Comparison of ENCODE assay signal across 22 cellular contexts in genomic region chr1:39255212-39255611, GRCh38. TPM values are rescaled to one million over a fixed set of nuclear protein-coding genes. Genes with fewer than 3 reads are reported as not detected.
DNase-seq lines count a peak whose midpoint lies in the region; ATAC-seq and TF ChIP-seq lines count a peak whose summit lies in the region.
"Had no signal": no experiment of that assay in that cellular context is flagged by ENCODE, and none has a peak within 500 bp of the region (broad histone marks: within the 10 kb centered on the region; RNA-seq: fewer than 3 reads in every experiment).

No MANE protein-coding gene starts in this region.

- no peak overlapping the region for H2BK120ac ChIP-seq in IMR-90 (ENCODE audit: low read depth, low read length)

- H3K9me1 ChIP-seq in IMR-90 (ENCODE audit: insufficient read depth, low read length) = peaks cover 20% of the 10 kb centered on the region

- in situ Hi-C loops in IMR-90 (cut with MboI; ENCODE audit: low sequenced_read_pairs) (loop anchor here (5.0 kb wide), 1 partner anchor 58 kb away; no protein-coding TSS in a partner anchor), brain microvascular endothelial cell (cut with HindIII; ENCODE audit: low pct_ligation_motif_present, low sequenced_read_pairs) (no loop called here)

- H2AK9ac ChIP-seq in IMR-90 (replicated peaks; ENCODE audit: low read depth, low read length, poor library complexity) = no peak overlapping the region

- 0 out of 4 replicates have a peak overlapping the region, but pooled peaks of 1 of the 2 experiments have one; percentile 7 for H4K8ac ChIP-seq in IMR-90 (ENCODE audit: low read depth in 2 of 2, low read length in 2 of 2)

- H3K4me1 ChIP-seq in IMR-90 (ENCODE audit: control insufficient read depth, insufficient read depth, low read length) = peaks cover 10% of the 10 kb centered on the region
- H3K4me1 ChIP-seq in CD8-positive, alpha-beta T cell (ENCODE audit: insufficient read depth, low read length) = peaks cover 3% of the 10 kb centered on the region
- H3K4me1 ChIP-seq: HAP-1, parathyroid adenoma, right lobe of liver, thyroid gland had no signal

- intact Hi-C loops in IMR-90 (cut with micrococcal nuclease) = loop anchor here (10.0 kb wide), 1 partner anchor 120 kb away; no protein-coding TSS in a partner anchor
- intact Hi-C loops in CD8-positive, alpha-beta T cell (cut with DNase I, micrococcal nuclease) = no loop called here

- H3K4me1 Mint-ChIP-seq in CD8-positive, alpha-beta T cell (ENCODE audit: low read depth) = peaks cover 20% of the 10 kb centered on the region

- no peak for TF ChIP-seq RAD21 in IMR-90 (IDR thresholded peaks at IDR 0.05; ENCODE audit: low read length)

- dilution Hi-C loops in IMR-90 (cut with HindIII; ENCODE audit: low sequenced_read_pairs, unreplicated experiment) = no loop called here

- no peak overlapping the region for H4K5ac ChIP-seq in IMR-90 (ENCODE audit: low read depth, low read length)

- TF ChIP-seq POLR2A in IMR-90 (IDR thresholded peaks at IDR 0.05; ENCODE audit: low read depth, low read length) = no peak

- H3K9ac ChIP-seq in IMR-90 (ENCODE audit: low read depth, low read length) = peak overlapping the region; percentile 28; the same call in 1 of the 2 replicates
- H3K9ac ChIP-seq: parathyroid adenoma had no signal

- H3K4me3 ChIP-seq in IMR-90 (ENCODE audit: insufficient read depth, low read depth, low read length) (no peak overlapping the region), brain microvascular endothelial cell (ENCODE audit: low read depth, low read length) (no peak overlapping the region)
- H3K4me3 ChIP-seq in CD8-positive, alpha-beta T cell (ENCODE audit: low read depth, low read length) = no peak overlapping the region
- H3K4me3 ChIP-seq: coronary artery, HAP-1, right lobe of liver, thyroid gland had no signal

- no peak overlapping the region for H2AFZ ChIP-seq in IMR-90 (replicated peaks; ENCODE audit: low read length, poor library complexity)
- H2AFZ ChIP-seq: parathyroid adenoma had no signal

- H3K4ac ChIP-seq in IMR-90 (ENCODE audit: low read depth, low read length) = peak overlapping the region; percentile 43; the same call in 1 of the 2 replicates

- no peaks in the 10 kb centered on the region for H3K9me3 ChIP-seq in IMR-90 (ENCODE audit: control insufficient read depth, insufficient read depth, low read length)
- no peaks in the 10 kb centered on the region for H3K9me3 ChIP-seq in CD8-positive, alpha-beta T cell (ENCODE audit: low read length)
- H3K9me3 ChIP-seq: HAP-1, right lobe of liver, thyroid gland had no signal

- peaks cover 38 to 77% of the 10 kb centered on the region in 2 experiments for H3K79me1 ChIP-seq in IMR-90 (ENCODE audit: low read depth in 1 of 2, low read length in 2 of 2)

- H3K56ac ChIP-seq in IMR-90 (ENCODE audit: extremely low read depth, insufficient read depth, low read length) = no peak overlapping the region

- H3K23ac ChIP-seq in IMR-90 (ENCODE audit: low read depth, low read length) = no peak overlapping the region

- peak overlapping the region; percentile 55; the same call in 1 of the 2 replicates for H2AK5ac ChIP-seq in IMR-90 (ENCODE audit: low read depth, low read length)

- no peak overlapping the region for H3K4me3 Mint-ChIP-seq in CD8-positive, alpha-beta T cell
- H3K4me3 Mint-ChIP-seq: activated naive CD4-positive, alpha-beta T cell treated with anti-CD3 and anti-CD28 coated beads, Interleukin-2, amount 50 U/mL, for 24 hours; CD8-positive, alpha-beta memory T cell; mesothelial cell of epicardium; nephron; stimulated activated memory B cell treated with anti-CD40 and anti-IgM and Interleukin-4, amounts not matched to agents 10 μg/mL and 1 μg/mL and 100 μg/mL, for 72 hours had no signal

- DNase-seq in AG20443 (ENCODE audit: low spot score) (peak; percentile 47), IMR-90 (peak; percentile 39), brain microvascular endothelial cell (no peak), globus pallidus (ENCODE audit: low spot score) (no peak), NCI-H146 (lab: John Stamatoyannopoulos, UW) (no peak), COLO829 (ENCODE audit: low spot score) (no peak)
- no peak for DNase-seq in CD8-positive, alpha-beta T cell
- DNase-seq: activated CD4-positive, alpha-beta T cell treated with anti-CD3 and anti-CD28 coated beads for 48 hours; CD8-positive, alpha-beta memory T cell; DMS53; NCI-H1417 treated with DMSO at 0.1 percent for 48 hours; NCI-H526; right lobe of liver; thyroid gland had no signal

- H3K36me3 ChIP-seq in IMR-90 (ENCODE audit: control insufficient read depth, insufficient read depth, low read length) = peaks cover 26% of the 10 kb centered on the region
- H3K36me3 ChIP-seq in brain microvascular endothelial cell (replicated peaks) = peaks cover 53% of the 10 kb centered on the region
- peaks cover 19% of the 10 kb centered on the region for H3K36me3 ChIP-seq in CD8-positive, alpha-beta T cell (ENCODE audit: insufficient read depth, low read length)
- H3K36me3 ChIP-seq: HAP-1 had no signal

- POLR2A ChIA-PET in IMR-90 (lab: Charles Lee; ENCODE audit: unreplicated experiment) = no interaction called here
- POLR2A ChIA-PET in CD8-positive, alpha-beta T cell (lab: Charles Lee) = interaction anchor here (1.0 kb wide), 1 partner anchor 63 kb away, joined by 3 read pairs; no protein-coding TSS in a partner anchor

- peak; percentile 51 for ATAC-seq in IMR-90 (ENCODE audit: low read depth)
- ATAC-seq in CD8-positive, alpha-beta T cell = no peak
- ATAC-seq: right lobe of liver; stimulated activated memory B cell treated with anti-CD40 and anti-IgM and Interleukin-4, amounts not matched to agents 10 μg/mL and 1 μg/mL and 100 μg/mL, for 72 hours had no signal

- TF ChIP-seq CTCF in IMR-90 (conservative IDR thresholded peaks at IDR 0.05; ENCODE audit: low read depth, low read length) = no peak
- no peak for TF ChIP-seq CTCF in brain microvascular endothelial cell (IDR thresholded peaks at IDR 0.05; ENCODE audit: low read depth, low read length, missing control alignments)
- TF ChIP-seq CTCF in CD8-positive, alpha-beta T cell (IDR thresholded peaks at IDR 0.05) = no peak

- H3K27me3 ChIP-seq in IMR-90 (ENCODE audit: control insufficient read depth, insufficient read depth, low read length) = no peaks in the 10 kb centered on the region
- no peaks in the 10 kb centered on the region for H3K27me3 ChIP-seq in brain microvascular endothelial cell (replicated peaks)
- no peaks in the 10 kb centered on the region for H3K27me3 ChIP-seq in layer of hippocampus (ENCODE audit: control insufficient read depth, insufficient read depth, low read length)
- no peaks in the 10 kb centered on the region for H3K27me3 ChIP-seq in CD8-positive, alpha-beta T cell (ENCODE audit: insufficient read depth, low read length)
- H3K27me3 ChIP-seq: right lobe of liver, thyroid gland had no signal

- peak overlapping the region; percentile 5; the same call in 1 of the 3 replicates for H2BK15ac ChIP-seq in IMR-90 (ENCODE audit: low read depth, low read length)

- H3K36me3 Mint-ChIP-seq in CD8-positive, alpha-beta T cell = peaks cover 50% of the 10 kb centered on the region
- H3K36me3 Mint-ChIP-seq: mesothelial cell of epicardium had no signal

- H3K14ac ChIP-seq in IMR-90 (replicated peaks; ENCODE audit: low read depth, low read length) = no peak overlapping the region

- H4K91ac ChIP-seq in IMR-90 (ENCODE audit: insufficient read depth, low read depth, low read length) = no peak overlapping the region; the same call in 1 of the 2 replicates

- no peaks in the 10 kb centered on the region for H3K27me3 Mint-ChIP-seq in CD8-positive, alpha-beta T cell (ENCODE audit: low read depth)
- H3K27me3 Mint-ChIP-seq: activated naive CD4-positive, alpha-beta T cell treated with anti-CD3 and anti-CD28 coated beads, Interleukin-2, amount 50 U/mL, for 24 hours; CD8-positive, alpha-beta memory T cell; stimulated activated memory B cell treated with anti-CD40 and anti-IgM and Interleukin-4, amounts not matched to agents 10 μg/mL and 1 μg/mL and 100 μg/mL, for 72 hours had no signal

- H3K27ac ChIP-seq in IMR-90 (ENCODE audit: insufficient read depth, low read length) (no peak overlapping the region), brain microvascular endothelial cell (peak overlapping the region; percentile 17), layer of hippocampus (ENCODE audit: low read depth, low read length) (peak overlapping the region; percentile 5)
- H3K27ac ChIP-seq in CD8-positive, alpha-beta T cell (ENCODE audit: low read depth, low read length) = no peak overlapping the region
- H3K27ac ChIP-seq: parathyroid adenoma, right lobe of liver, thyroid gland had no signal

- no peaks in the 10 kb centered on the region for H3K9me3 Mint-ChIP-seq in CD8-positive, alpha-beta T cell
- H3K9me3 Mint-ChIP-seq: activated naive CD4-positive, alpha-beta T cell treated with anti-CD3 and anti-CD28 coated beads, Interleukin-2, amount 50 U/mL, for 24 hours; CD8-positive, alpha-beta memory T cell; mesothelial cell of epicardium; nephron; stimulated activated memory B cell treated with anti-CD40 and anti-IgM and Interleukin-4, amounts not matched to agents 10 μg/mL and 1 μg/mL and 100 μg/mL, for 72 hours had no signal

- no TSS peak for BruUV-seq in IMR-90 (replicated peaks; lab: Mats Ljungman, UMichigan)

- WGBS in IMR-90 (ENCODE audit: extremely low coverage in 2 of 2, insufficient read length in 1 of 2), 2 experiments = no CpG with 5 or more reads among the region's 1 CpG

- no peak overlapping the region for H2BK20ac ChIP-seq in IMR-90 (ENCODE audit: low read depth, low read length)

- H4K20me1 ChIP-seq in IMR-90 (ENCODE audit: insufficient read depth, low read length) = peaks cover 60% of the 10 kb centered on the region

- peak overlapping the region; percentile 67; the same call in 1 of the 2 replicates for H3K18ac ChIP-seq in IMR-90 (ENCODE audit: low read depth, low read length)

- CTCF ChIA-PET in IMR-90 (lab: Yijun Ruan, JAX) = interaction anchor here (0.7 to 1.0 kb wide), 2 partner anchors 10 to 63 kb away, joined by 3 to 4 read pairs; no protein-coding TSS in a partner anchor
- CTCF ChIA-PET in CD8-positive, alpha-beta T cell (lab: Charles Lee) = interaction anchor here (0.8 to 20.6 kb wide), 3 partner anchors 14 to 67 kb away, joined by 3 to 622 read pairs (median 3); no protein-coding TSS in a partner anchor

- no peak overlapping the region for H2BK5ac ChIP-seq in IMR-90 (ENCODE audit: low read depth, low read length, poor library complexity, severe bottlenecking)

- H3K27ac Mint-ChIP-seq in CD8-positive, alpha-beta T cell = no peak overlapping the region
- H3K27ac Mint-ChIP-seq: activated naive CD4-positive, alpha-beta T cell treated with anti-CD3 and anti-CD28 coated beads, Interleukin-2, amount 50 U/mL, for 24 hours; CD8-positive, alpha-beta memory T cell; mesothelial cell of epicardium; nephron; stimulated activated memory B cell treated with anti-CD40 and anti-IgM and Interleukin-4, amounts not matched to agents 10 μg/mL and 1 μg/mL and 100 μg/mL, for 72 hours had no signal

- peak overlapping the region; percentile 58 for H3K4me2 ChIP-seq in IMR-90 (ENCODE audit: low read depth, low read length)

TF ChIP-seq in IMR-90, 13 proteins besides CTCF, POLR2A, EP300 and RAD21 (continues in another document):
- no peak for TF ChIP-seq MAFK (IDR thresholded peaks at IDR 0.05; ENCODE audit: low read depth, low read length)

RNA-seq across cellular contexts. Expression of gene MACF1, which starts 50.7 kb away (rescaled TPM):
- 368 and 369 TPM in 2 replicates for total RNA-seq in IMR-90 (2012; rRNA removed)
- polyA plus RNA-seq in IMR-90 (2012; rRNA removed) = 56.3 and 67.6 TPM in 2 replicates
- 24.9 and 28.6 TPM in 2 replicates for polyA plus RNA-seq in IMR-90 (2012; cell fraction: cytosol; rRNA removed)
- polyA plus RNA-seq in IMR-90 (2012; cell fraction: nucleus; rRNA removed; ENCODE audit: low replicate concordance) = 141 and 243 TPM in 2 replicates
- total RNA-seq in CD8-positive, alpha-beta T cell = 100 to 1,000 TPM; 184 to 193 TPM

Comparison
In these comparisons a context has a peak if more than half of its experiments do, and no peak if none do; other contexts are left out.
1. DNase-seq: peak in AG20443 (single experiment) and IMR-90 (single experiment); none in brain microvascular endothelial cell (single experiment), CD8-positive, alpha-beta T cell (0 of 7), globus pallidus (single experiment), NCI-H146 (single experiment) and COLO829 (single experiment).
2. H3K27ac ChIP-seq: peak in brain microvascular endothelial cell (single experiment) and layer of hippocampus (single experiment); none in IMR-90 (single experiment) and CD8-positive, alpha-beta T cell (single experiment).